16 cellular contexts compared by ENCODE assay signal in genomic region chr16:56605475-56605874, GRCh38. TPM values are rescaled to one million over a fixed set of nuclear protein-coding genes. Genes with fewer than 3 reads are reported as not detected.
DNase-seq lines count a peak whose midpoint lies in the region; ATAC-seq, FAIRE-seq and TF ChIP-seq lines count a peak whose summit lies in the region.
"Had no signal": no experiment of that assay in that cellular context is flagged by ENCODE, and none has a peak within 500 bp of the region (broad histone marks: within the 10 kb centered on the region; RNA-seq: fewer than 3 reads in every experiment).

No MANE protein-coding gene starts in this region.

- H3K36me3 ChIP-seq in HepG2 (replicated peaks in 1 of 2; ENCODE audit: control insufficient read depth in 1 of 2, insufficient read depth in 2 of 2, low read length in 2 of 2) (no peaks in the 10 kb centered on the region), stomach (no peaks in the 10 kb centered on the region)
- H3K36me3 ChIP-seq: neutrophil had no signal

- H3K9ac ChIP-seq in HepG2 (ENCODE audit: insufficient read depth, low read depth, low read length), result no peak overlapping the region

- intact Hi-C loops in MCF 10A (cut with micrococcal nuclease) (loop anchor here (5.0 kb wide), 1 partner anchor 37 kb away; no protein-coding TSS in a partner anchor), HepG2 (cut with micrococcal nuclease; ENCODE audit: unreplicated experiment) (loop anchor here (10.0 kb wide), 2 partner anchors 49 to 259 kb away; partner anchors contain the start of genes MT1B, MT1F and SLC12A3), stomach (cut with DNase I; ENCODE audit: low total_unique reads) (no loop called here), head of caudate nucleus (cut with DNase I) (no loop called here)

- TF ChIP-seq CTCF in HFFc6 (IDR thresholded peaks at IDR 0.05) (no peak), MCF 10A (IDR thresholded peaks at IDR 0.05; ENCODE audit: unreplicated experiment) (no peak), HepG2 (CRISPR knock-in tag; IDR thresholded peaks at IDR 0.05) (no peak), stomach (IDR thresholded peaks at IDR 0.05) (no peak), progenitor cell of endocrine pancreas (IDR thresholded peaks at IDR 0.05; ENCODE audit: unreplicated experiment) (no peak)

- TF ChIP-seq POLR2A in HepG2 (IDR thresholded peaks at IDR 0.05; ENCODE audit: insufficient read depth in 1 of 2, low read depth in 2 of 2, low read length in 2 of 2), result no peak
- no peak for TF ChIP-seq POLR2A in stomach (IDR thresholded peaks at IDR 0.05)

- no peak for TF ChIP-seq EP300 in HepG2 (IDR thresholded peaks at IDR 0.05; ENCODE audit: low read depth in 2 of 2, low read length in 2 of 2)
- no peak for TF ChIP-seq EP300 in HepG2 (CRISPR knock-in tag; IDR thresholded peaks at IDR 0.05; ENCODE audit: borderline replicate concordance)
- TF ChIP-seq EP300 in stomach (IDR thresholded peaks at IDR 0.05), result no peak

- POLR2A ChIA-PET in MCF 10A (lab: Yijun Ruan, JAX), result interaction anchor here (0.6 to 15.3 kb wide), 14 partner anchors 9 to 154 kb away, joined by 3 to 1404 read pairs (median 10); partner anchors contain the start of genes BBS2, MT1B, MT1E and MT1X
- POLR2A ChIA-PET in HepG2 (lab: Yijun Ruan, JAX), result interaction anchor here (2.3 to 3.4 kb wide), 2 partner anchors 21 to 154 kb away, joined by 11 to 39 read pairs; partner anchors contain the start of genes MT1E, NUDT21 and OGFOD1

- peak overlapping the region; percentile 100 for H3K27ac Mint-ChIP-seq in HFFc6
- peak overlapping the region; percentile 99 for H3K27ac Mint-ChIP-seq in MCF 10A (ENCODE audit: low read depth, unreplicated experiment)
- H3K27ac Mint-ChIP-seq in progenitor cell of endocrine pancreas, result no peak overlapping the region

- 48% methylated on average over 1 of the region's 1 CpG for WGBS in HepG2 (ENCODE audit: low lambda C conversion rate)
- 75 to 100% (median 97%) methylated on average over 1 of the region's 1 CpG for WGBS in stomach, 5 donors

- no peaks in the 10 kb centered on the region for H3K79me2 ChIP-seq in HepG2 (ENCODE audit: insufficient read depth, low read length)

- no peak overlapping the region for H2AFZ ChIP-seq in HepG2 (ENCODE audit: low read length)

- peaks cover 14% of the 10 kb centered on the region; the same call in 1 of the 2 replicates for H3K36me3 Mint-ChIP-seq in HFFc6 (ENCODE audit: low read depth)
- H3K36me3 Mint-ChIP-seq in MCF 10A (ENCODE audit: insufficient read depth, unreplicated experiment), result peaks cover 7% of the 10 kb centered on the region
- no peaks in the 10 kb centered on the region for H3K36me3 Mint-ChIP-seq in progenitor cell of endocrine pancreas (ENCODE audit: insufficient read depth)

- no TSS peak for BruUV-seq in MCF 10A (replicated peaks; lab: Mats Ljungman, UMichigan)
- no TSS peak for BruUV-seq in HepG2 (replicated peaks; lab: Mats Ljungman, UMichigan)

- H3K4me3 ChIP-seq in HepG2 (replicated peaks in 1 of 3; ENCODE audit: insufficient read depth in 1 of 3, low read depth in 2 of 3, low read length in 3 of 3) (no peak overlapping the region), stomach (no peak overlapping the region)

- peaks cover 55% of the 10 kb centered on the region for H3K4me1 ChIP-seq in HepG2 (ENCODE audit: insufficient read depth, low read length)
- H3K4me1 ChIP-seq in stomach, result peaks cover 24 to 43% (median 36%) of the 10 kb centered on the region in 4 donors

- peak overlapping the region; percentile 84 for H3K4me3 Mint-ChIP-seq in HFFc6
- peak overlapping the region; percentile 93 for H3K4me3 Mint-ChIP-seq in MCF 10A (ENCODE audit: unreplicated experiment)
- no peak overlapping the region for H3K4me3 Mint-ChIP-seq in progenitor cell of endocrine pancreas (ENCODE audit: low read depth)

- FAIRE-seq in HepG2 (lab: Jason Lieb, UNC), result no peak

- peak overlapping the region; percentile 91; the same call in 1 of the 2 replicates for H3K4me2 ChIP-seq in HepG2 (ENCODE audit: low read depth, low read length)

- in situ Hi-C loops in HepG2 (cut with HindIII; ENCODE audit: extremely low pct_ligation_motif_present, low pct_unique_long_range_greater_than_20kb), result no loop called here

- H3K9me3 ChIP-seq in HepG2 (ENCODE audit: low read length) (no peaks in the 10 kb centered on the region), stomach (no peaks in the 10 kb centered on the region)
- H3K9me3 ChIP-seq: neutrophil had no signal

- CTCF ChIA-PET in MCF 10A (lab: Yijun Ruan, JAX) (interaction anchor here (0.6 to 7.2 kb wide), 14 partner anchors 14 to 104 kb away, joined by 3 to 105 read pairs (median 6); partner anchors contain the start of genes MT1E and MT1X), HepG2 (lab: Yijun Ruan, JAX; ENCODE audit: low intra/inter-chr PET ratio, low total read pairs) (no interaction called here)

- ATAC-seq in HepG2, result no peak

- H3K9me3 Mint-ChIP-seq in HFFc6, result no peaks in the 10 kb centered on the region
- H3K9me3 Mint-ChIP-seq in MCF 10A (ENCODE audit: unreplicated experiment), result no peaks in the 10 kb centered on the region
- no peaks in the 10 kb centered on the region for H3K9me3 Mint-ChIP-seq in progenitor cell of endocrine pancreas (ENCODE audit: low read depth)

- H3K4me1 Mint-ChIP-seq in HFFc6 (ENCODE audit: low read depth) (peaks cover 50% of the 10 kb centered on the region), MCF 10A (ENCODE audit: insufficient read depth, unreplicated experiment) (peaks cover 41% of the 10 kb centered on the region), progenitor cell of endocrine pancreas (ENCODE audit: low read depth) (peaks cover 6% of the 10 kb centered on the region)

- peaks cover 6% of the 10 kb centered on the region for H3K27me3 Mint-ChIP-seq in HFFc6 (ENCODE audit: insufficient read depth)
- no peaks in the 10 kb centered on the region for H3K27me3 Mint-ChIP-seq in MCF 10A (ENCODE audit: insufficient read depth, unreplicated experiment)
- H3K27me3 Mint-ChIP-seq in progenitor cell of endocrine pancreas, result peaks cover 81% of the 10 kb centered on the region

- no peak overlapping the region for H3K27ac ChIP-seq in HepG2 (ENCODE audit: extremely low read length, insufficient read depth, low read length)
- H3K27ac ChIP-seq in stomach, result peak overlapping the region; percentile 34 to 96 (median 92)
- H3K27ac ChIP-seq: neutrophil had no signal

- no peak for DNase-seq in HFFc6
- no peak for DNase-seq in MCF 10A (ENCODE audit: unreplicated experiment)
- no peak for DNase-seq in HepG2 (ENCODE audit: low spot score)
- DNase-seq in stomach, result no peak
- no peak for DNase-seq in NCI-H146 treated with DMSO at 0.1 percent for 48 hours (lab: John Stamatoyannopoulos, UW; ENCODE audit: unreplicated experiment)
- DNase-seq in progenitor cell of endocrine pancreas (ENCODE audit: low spot score, unreplicated experiment), result no peak
- DNase-seq in head of caudate nucleus, result no peak
- no peak for DNase-seq in dedifferentiated amniotic fluid mesenchymal stem cell (ENCODE audit: extremely low spot score)
- DNase-seq: activated effector memory CD4-positive, alpha-beta T cell treated with Interleukin-2 at 50 U/mL for 16 hours; cerebellar nuclear complex; H7; stimulated activated CD4-positive, alpha-beta T cell treated with anti-CD3 and anti-CD28 coated beads, Interleukin-1b, Interleukin-23, amount 100 ng/mL, for 48 hours had no signal

- H4K20me1 ChIP-seq in HepG2 (ENCODE audit: insufficient read depth, low read length), result no peaks in the 10 kb centered on the region

- no peak for TF ChIP-seq RAD21 in HepG2 (CRISPR knock-in tag; IDR thresholded peaks at IDR 0.05)

- H3K27me3 ChIP-seq in HepG2 (ENCODE audit: control insufficient read depth in 1 of 2, insufficient read depth in 2 of 2, low read length in 2 of 2) (peaks cover 0 to 7% of the 10 kb centered on the region in 2 experiments; a peak in 2 of 5 replicates), stomach (peaks cover 0 to 4% (median 0%) of the 10 kb centered on the region in 3 donors)

RNA-seq across cellular contexts. Expression of gene MT2A, which starts 2.9 kb away (rescaled TPM):
- total RNA-seq in HFFc6 (2021; fragmentation: NEBNext Ultra II Directional; extraction: Animal tissue kit (Norgen Biotek cat#: 25700)), result 1,000 to 10,000 TPM in 3 of 6 experiments, 100 to 1,000 TPM in 3; 623 to 1,524 (median 1,044) TPM
- total RNA-seq in MCF 10A (2022), result 2,490 and 3,582 TPM in 2 replicates
- total RNA-seq in HepG2 (2016; rRNA removed; fragmentation: Illumina TruSeq; extraction: Trizol), result 371 and 409 TPM in 2 replicates
- total RNA-seq in HepG2 (2016; cell fraction: cytosol; rRNA removed; fragmentation: Illumina TruSeq; extraction: Trizol; ENCODE audit: low read depth), result 157 and 189 TPM in 2 replicates
- 352 and 408 TPM in 2 replicates for total RNA-seq in HepG2 (2016; cell fraction: insoluble cytoplasmic fraction; rRNA removed; fragmentation: Illumina TruSeq; extraction: Trizol)
- total RNA-seq in HepG2 (2016; cell fraction: membrane; rRNA removed; fragmentation: Illumina TruSeq; extraction: Trizol), result 229 and 245 TPM in 2 replicates
- total RNA-seq in HepG2 (2016; cell fraction: nucleus; rRNA removed; fragmentation: Illumina TruSeq; extraction: Trizol), result 163 and 193 TPM in 2 replicates
- polyA plus RNA-seq in HepG2 (2011; rRNA removed), result 115 and 135 TPM in 2 replicates
- 73.7 and 154 TPM in 2 replicates for polyA plus RNA-seq in HepG2 (2011; cell fraction: cytosol; rRNA removed)
- polyA plus RNA-seq in HepG2 (2011; cell fraction: nucleus; rRNA removed), result 59.7 and 92.9 TPM in 2 replicates
- 238 and 414 TPM in 2 replicates for polyA plus RNA-seq in HepG2 (2012)
- polyA plus RNA-seq in HepG2 (2016; cell fraction: cytosol; fragmentation: Illumina TruSeq; extraction: Trizol; ENCODE audit: low read depth), result 372 and 462 TPM in 2 replicates
- polyA plus RNA-seq in HepG2 (2016; cell fraction: insoluble cytoplasmic fraction; fragmentation: Illumina TruSeq; extraction: Trizol; ENCODE audit: low read depth), result 827 and 1,007 TPM in 2 replicates
- 520 and 590 TPM in 2 replicates for polyA plus RNA-seq in HepG2 (2016; cell fraction: membrane; fragmentation: Illumina TruSeq; extraction: Trizol; ENCODE audit: low read depth)
- 496 and 540 TPM in 2 replicates for polyA plus RNA-seq in HepG2 (2016; cell fraction: nucleus; fragmentation: Illumina TruSeq; extraction: Trizol; ENCODE audit: insufficient read depth, low read depth)
- polyA minus RNA-seq in HepG2 (2011; rRNA and poly(A)+ RNA removed; ENCODE audit: low replicate concordance), result 32.0 and 145 TPM in 2 replicates
- polyA minus RNA-seq in HepG2 (2011; cell fraction: cytosol; rRNA and poly(A)+ RNA removed), result 123 and 174 TPM in 2 replicates
- 12.1 and 19.8 TPM in 2 replicates for polyA minus RNA-seq in HepG2 (2011; cell fraction: nucleus; rRNA and poly(A)+ RNA removed)
- 100 to 1,000 TPM in 3 of 5 donors, 10 to 100 TPM in 2; 38.8 to 291 (median 111) TPM for total RNA-seq in stomach
- 1,000 to 10,000 TPM in 2 of 3 donors, 100 to 1,000 TPM in 1; 949 to 1,839 (median 1,778) TPM for polyA plus RNA-seq in stomach
- total RNA-seq in progenitor cell of endocrine pancreas, result 11.5 TPM in 2 replicates

RNA-seq across cellular contexts. Expression of gene MT3, which starts 16.1 kb away (rescaled TPM):
- not detected for total RNA-seq in HFFc6 (2021; fragmentation: NEBNext Ultra II Directional; extraction: Animal tissue kit (Norgen Biotek cat#: 25700))
- total RNA-seq in MCF 10A (2022) (not detected in 2 replicates), HepG2 (2016; rRNA removed; fragmentation: Illumina TruSeq; extraction: Trizol) (not detected in 2 replicates), stomach (1 to 10 TPM in 1 of 5 donors, not detected in 4; 2.2 TPM), progenitor cell of endocrine pancreas (not detected in 2 replicates)
- total RNA-seq in HepG2 (2016; cell fraction: cytosol; rRNA removed; fragmentation: Illumina TruSeq; extraction: Trizol; ENCODE audit: low read depth), result not detected in 2 replicates
- not detected in 2 replicates for total RNA-seq in HepG2 (2016; cell fraction: insoluble cytoplasmic fraction; rRNA removed; fragmentation: Illumina TruSeq; extraction: Trizol)
- not detected in 2 replicates for total RNA-seq in HepG2 (2016; cell fraction: membrane; rRNA removed; fragmentation: Illumina TruSeq; extraction: Trizol)
- total RNA-seq in HepG2 (2016; cell fraction: nucleus; rRNA removed; fragmentation: Illumina TruSeq; extraction: Trizol), result not detected in 2 replicates
- polyA plus RNA-seq in HepG2 (2011; rRNA removed) (not detected in 2 replicates), stomach (1 to 10 TPM; 3.1 to 5.0 (median 4.9) TPM)
- not detected in 2 replicates for polyA plus RNA-seq in HepG2 (2011; cell fraction: cytosol; rRNA removed)
- polyA plus RNA-seq in HepG2 (2011; cell fraction: nucleus; rRNA removed), result not detected in 2 replicates
- not detected in 2 replicates for polyA plus RNA-seq in HepG2 (2012)
- polyA plus RNA-seq in HepG2 (2016; cell fraction: cytosol; fragmentation: Illumina TruSeq; extraction: Trizol; ENCODE audit: low read depth), result not detected in 2 replicates
- not detected in 2 replicates for polyA plus RNA-seq in HepG2 (2016; cell fraction: insoluble cytoplasmic fraction; fragmentation: Illumina TruSeq; extraction: Trizol; ENCODE audit: low read depth)
- polyA plus RNA-seq in HepG2 (2016; cell fraction: membrane; fragmentation: Illumina TruSeq; extraction: Trizol; ENCODE audit: low read depth), result not detected in 2 replicates
- polyA plus RNA-seq in HepG2 (2016; cell fraction: nucleus; fragmentation: Illumina TruSeq; extraction: Trizol; ENCODE audit: insufficient read depth, low read depth), result not detected in 2 replicates
- polyA minus RNA-seq in HepG2 (2011; rRNA and poly(A)+ RNA removed; ENCODE audit: low replicate concordance), result not detected in 2 replicates
- polyA minus RNA-seq in HepG2 (2011; cell fraction: cytosol; rRNA and poly(A)+ RNA removed), result not detected in 2 replicates
- not detected in 2 replicates for polyA minus RNA-seq in HepG2 (2011; cell fraction: nucleus; rRNA and poly(A)+ RNA removed)
- total RNA-seq: HT1080, RPMI7951 had no signal
- polyA plus RNA-seq: BJ had no signal

RNA-seq across cellular contexts. Expression of gene MT1E, which starts 20.1 kb away (rescaled TPM):
- 100 to 1,000 TPM; 192 to 469 (median 458) TPM for total RNA-seq in HFFc6 (2021; fragmentation: NEBNext Ultra II Directional; extraction: Animal tissue kit (Norgen Biotek cat#: 25700))
- total RNA-seq in MCF 10A (2022) (518 and 934 TPM in 2 replicates), HepG2 (2016; rRNA removed; fragmentation: Illumina TruSeq; extraction: Trizol) (1,072 and 1,398 TPM in 2 replicates), stomach (100 to 1,000 TPM in 4 of 5 donors, 10 to 100 TPM in 1; 16.1 to 704 (median 292) TPM), progenitor cell of endocrine pancreas (4.0 and 5.2 TPM in 2 replicates)
- total RNA-seq in HepG2 (2016; cell fraction: cytosol; rRNA removed; fragmentation: Illumina TruSeq; extraction: Trizol; ENCODE audit: low read depth), result 449 and 580 TPM in 2 replicates
- total RNA-seq in HepG2 (2016; cell fraction: insoluble cytoplasmic fraction; rRNA removed; fragmentation: Illumina TruSeq; extraction: Trizol), result 1,060 and 1,516 TPM in 2 replicates
- 620 and 688 TPM in 2 replicates for total RNA-seq in HepG2 (2016; cell fraction: membrane; rRNA removed; fragmentation: Illumina TruSeq; extraction: Trizol)
- total RNA-seq in HepG2 (2016; cell fraction: nucleus; rRNA removed; fragmentation: Illumina TruSeq; extraction: Trizol), result 375 and 428 TPM in 2 replicates
- polyA plus RNA-seq in HepG2 (2011; rRNA removed) (65.7 and 110 TPM in 2 replicates), stomach (1,000 to 10,000 TPM in 2 of 3 donors, 100 to 1,000 TPM in 1; 445 to 1,956 (median 1,098) TPM)
- polyA plus RNA-seq in HepG2 (2011; cell fraction: cytosol; rRNA removed), result 60.2 and 170 TPM in 2 replicates
- 44.6 and 58.6 TPM in 2 replicates for polyA plus RNA-seq in HepG2 (2011; cell fraction: nucleus; rRNA removed)
- polyA plus RNA-seq in HepG2 (2012), result 41.0 and 60.0 TPM in 2 replicates
- 331 and 417 TPM in 2 replicates for polyA plus RNA-seq in HepG2 (2016; cell fraction: cytosol; fragmentation: Illumina TruSeq; extraction: Trizol; ENCODE audit: low read depth)
- polyA plus RNA-seq in HepG2 (2016; cell fraction: insoluble cytoplasmic fraction; fragmentation: Illumina TruSeq; extraction: Trizol; ENCODE audit: low read depth), result 916 and 1,090 TPM in 2 replicates
- 493 and 496 TPM in 2 replicates for polyA plus RNA-seq in HepG2 (2016; cell fraction: membrane; fragmentation: Illumina TruSeq; extraction: Trizol; ENCODE audit: low read depth)
- polyA plus RNA-seq in HepG2 (2016; cell fraction: nucleus; fragmentation: Illumina TruSeq; extraction: Trizol; ENCODE audit: insufficient read depth, low read depth), result 455 and 459 TPM in 2 replicates
- 37.7 and 61.5 TPM in 2 replicates for polyA minus RNA-seq in HepG2 (2011; rRNA and poly(A)+ RNA removed; ENCODE audit: low replicate concordance)
- polyA minus RNA-seq in HepG2 (2011; cell fraction: cytosol; rRNA and poly(A)+ RNA removed), result 10.3 and 29.3 TPM in 2 replicates
- 4.0 and 4.5 TPM in 2 replicates for polyA minus RNA-seq in HepG2 (2011; cell fraction: nucleus; rRNA and poly(A)+ RNA removed)

RNA-seq across cellular contexts. Expression of gene MT1M, which starts 27.0 kb away (rescaled TPM):
- total RNA-seq in HFFc6 (2021; fragmentation: NEBNext Ultra II Directional; extraction: Animal tissue kit (Norgen Biotek cat#: 25700)), result under 1 TPM in 5 of 6 experiments, not detected in 1; 0.21 to 0.41 (median 0.28) TPM
- total RNA-seq in MCF 10A (2022) (not detected in 2 replicates), HepG2 (2016; rRNA removed; fragmentation: Illumina TruSeq; extraction: Trizol) (4.6 and 5.5 TPM in 2 replicates), stomach (10 to 100 TPM in 3 of 5 donors, 1 to 10 TPM in 1, not detected in 1; 5.2 to 57.4 (median 25.3) TPM), progenitor cell of endocrine pancreas (not detected in 2 replicates)
- total RNA-seq in HepG2 (2016; cell fraction: cytosol; rRNA removed; fragmentation: Illumina TruSeq; extraction: Trizol; ENCODE audit: low read depth), result 3.8 and 10.7 TPM in 2 replicates
- total RNA-seq in HepG2 (2016; cell fraction: insoluble cytoplasmic fraction; rRNA removed; fragmentation: Illumina TruSeq; extraction: Trizol), result 4.5 and 5.2 TPM in 2 replicates
- total RNA-seq in HepG2 (2016; cell fraction: membrane; rRNA removed; fragmentation: Illumina TruSeq; extraction: Trizol), result 4.8 and 6.1 TPM in 2 replicates
- total RNA-seq in HepG2 (2016; cell fraction: nucleus; rRNA removed; fragmentation: Illumina TruSeq; extraction: Trizol), result 1.6 and 1.9 TPM in 2 replicates
- polyA plus RNA-seq in HepG2 (2011; rRNA removed) (not detected in 2 replicates), stomach (100 to 1,000 TPM; 135 to 155 (median 138) TPM)
- polyA plus RNA-seq in HepG2 (2011; cell fraction: cytosol; rRNA removed), result 0.17 TPM in 1 of 2 replicates, not detected in the other
- not detected in 2 replicates for polyA plus RNA-seq in HepG2 (2011; cell fraction: nucleus; rRNA removed)
- polyA plus RNA-seq in HepG2 (2012), result not detected in 2 replicates
- polyA plus RNA-seq in HepG2 (2016; cell fraction: cytosol; fragmentation: Illumina TruSeq; extraction: Trizol; ENCODE audit: low read depth), result 4.5 and 9.2 TPM in 2 replicates
- 5.1 and 5.3 TPM in 2 replicates for polyA plus RNA-seq in HepG2 (2016; cell fraction: insoluble cytoplasmic fraction; fragmentation: Illumina TruSeq; extraction: Trizol; ENCODE audit: low read depth)
- 4.1 and 7.0 TPM in 2 replicates for polyA plus RNA-seq in HepG2 (2016; cell fraction: membrane; fragmentation: Illumina TruSeq; extraction: Trizol; ENCODE audit: low read depth)
- 2.3 and 3.0 TPM in 2 replicates for polyA plus RNA-seq in HepG2 (2016; cell fraction: nucleus; fragmentation: Illumina TruSeq; extraction: Trizol; ENCODE audit: insufficient read depth, low read depth)
- not detected in 2 replicates for polyA minus RNA-seq in HepG2 (2011; rRNA and poly(A)+ RNA removed; ENCODE audit: low replicate concordance)
- polyA minus RNA-seq in HepG2 (2011; cell fraction: cytosol; rRNA and poly(A)+ RNA removed), result not detected in 2 replicates
- polyA minus RNA-seq in HepG2 (2011; cell fraction: nucleus; rRNA and poly(A)+ RNA removed), result not detected in 2 replicates
- total RNA-seq: HT1080 had no signal

RNA-seq across cellular contexts. Expression of gene MT1A, which starts 33.0 kb away (rescaled TPM):
- 1 to 10 TPM in 1 of 6 experiments, under 1 TPM in 1, not detected in 4; 0.50 to 1.5 TPM for total RNA-seq in HFFc6 (2021; fragmentation: NEBNext Ultra II Directional; extraction: Animal tissue kit (Norgen Biotek cat#: 25700))
- not detected in 2 replicates for total RNA-seq in MCF 10A (2022)
- total RNA-seq in HepG2 (2016; rRNA removed; fragmentation: Illumina TruSeq; extraction: Trizol), result 10.4 and 14.0 TPM in 2 replicates
- 1.2 and 6.7 TPM in 2 replicates for total RNA-seq in HepG2 (2016; cell fraction: cytosol; rRNA removed; fragmentation: Illumina TruSeq; extraction: Trizol; ENCODE audit: low read depth)
- 11.0 and 11.9 TPM in 2 replicates for total RNA-seq in HepG2 (2016; cell fraction: insoluble cytoplasmic fraction; rRNA removed; fragmentation: Illumina TruSeq; extraction: Trizol)
- total RNA-seq in HepG2 (2016; cell fraction: membrane; rRNA removed; fragmentation: Illumina TruSeq; extraction: Trizol), result 3.9 and 4.7 TPM in 2 replicates
- 2.4 and 4.5 TPM in 2 replicates for total RNA-seq in HepG2 (2016; cell fraction: nucleus; rRNA removed; fragmentation: Illumina TruSeq; extraction: Trizol)
- 4.8 and 8.3 TPM in 2 replicates for polyA plus RNA-seq in HepG2 (2011; rRNA removed)
- 5.8 and 10.7 TPM in 2 replicates for polyA plus RNA-seq in HepG2 (2011; cell fraction: cytosol; rRNA removed)
- polyA plus RNA-seq in HepG2 (2011; cell fraction: nucleus; rRNA removed), result 2.9 and 3.7 TPM in 2 replicates
- 4.1 and 6.6 TPM in 2 replicates for polyA plus RNA-seq in HepG2 (2012)
- polyA plus RNA-seq in HepG2 (2016; cell fraction: cytosol; fragmentation: Illumina TruSeq; extraction: Trizol; ENCODE audit: low read depth), result 3.5 TPM in 2 replicates
- polyA plus RNA-seq in HepG2 (2016; cell fraction: insoluble cytoplasmic fraction; fragmentation: Illumina TruSeq; extraction: Trizol; ENCODE audit: low read depth), result 12.3 and 12.6 TPM in 2 replicates
- polyA plus RNA-seq in HepG2 (2016; cell fraction: membrane; fragmentation: Illumina TruSeq; extraction: Trizol; ENCODE audit: low read depth), result 6.3 and 7.2 TPM in 2 replicates
- polyA plus RNA-seq in HepG2 (2016; cell fraction: nucleus; fragmentation: Illumina TruSeq; extraction: Trizol; ENCODE audit: insufficient read depth, low read depth), result 10.5 and 12.1 TPM in 2 replicates
- 9.5 TPM in 1 of 2 replicates, not detected in the other for polyA minus RNA-seq in HepG2 (2011; rRNA and poly(A)+ RNA removed; ENCODE audit: low replicate concordance)
- 2.8 TPM in 1 of 2 replicates, not detected in the other for polyA minus RNA-seq in HepG2 (2011; cell fraction: cytosol; rRNA and poly(A)+ RNA removed)
- 1.5 TPM in 1 of 2 replicates, not detected in the other for polyA minus RNA-seq in HepG2 (2011; cell fraction: nucleus; rRNA and poly(A)+ RNA removed)
- 10 to 100 TPM in 2 of 5 donors, 1 to 10 TPM in 2, not detected in 1; 3.3 to 56.7 (median 25.5) TPM for total RNA-seq in stomach
- 100 to 1,000 TPM; 117 to 185 (median 169) TPM for polyA plus RNA-seq in stomach
- not detected in 2 replicates for total RNA-seq in progenitor cell of endocrine pancreas
- total RNA-seq: HT1080 had no signal
- polyA plus RNA-seq: BJ had no signal

Comparison
In these comparisons a context has a peak if more than half of its experiments do, and no peak if none do; other contexts are left out.
1. intact Hi-C loops: an anchor here in MCF 10A (5.0 kb wide) and HepG2 (10.0 kb wide); none called in stomach and head of caudate nucleus.